In the genomic region with DNA sequence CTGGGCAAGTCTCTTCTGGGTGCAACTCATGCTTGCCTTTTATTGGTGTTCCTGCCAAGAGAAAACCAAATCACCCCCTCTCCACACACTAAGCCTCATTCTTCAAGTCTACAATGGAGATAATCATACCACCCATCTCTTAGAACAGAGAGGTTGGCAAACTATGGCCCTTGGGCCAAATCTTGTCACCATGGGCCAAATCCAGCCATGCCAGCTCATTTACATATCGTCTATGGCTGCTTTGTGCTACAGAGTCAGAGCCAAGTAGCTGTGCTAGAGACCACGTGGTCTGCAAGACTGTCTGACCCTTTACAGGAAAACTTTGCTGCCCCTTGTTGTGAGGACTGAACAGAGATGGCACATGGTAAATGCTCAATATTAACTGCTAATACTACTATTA, we compare ENCODE assay signal across 13 cellular contexts.
A peak's percentile ranks its signal among the peaks of the same experiment; 100 is the strongest.
DNase-seq lines count a peak whose midpoint lies in the region; ATAC-seq and TF ChIP-seq lines count a peak whose summit lies in the region.
"Had no signal": no experiment of that assay in that cellular context is flagged by ENCODE, and none has a peak within 500 bp of the region (broad histone marks: within the 10 kb centered on the region; RNA-seq: fewer than 3 reads in every experiment).

No MANE protein-coding gene starts in this region.

- no peaks in the 10 kb centered on the region for H3K27me3 Mint-ChIP-seq in glutamatergic neuron (ENCODE audit: unreplicated experiment)

- H3K27ac Mint-ChIP-seq in glutamatergic neuron (ENCODE audit: unreplicated experiment), result peak overlapping the region; percentile 46

- no peaks in the 10 kb centered on the region for H3K9me3 Mint-ChIP-seq in glutamatergic neuron (ENCODE audit: unreplicated experiment)

- no peak for ATAC-seq in esophagus mucosa

- H3K27ac ChIP-seq in caudate nucleus (ENCODE audit: low read depth, low read length) (peak overlapping the region; percentile 72), right atrium auricular region (no peak overlapping the region)
- H3K27ac ChIP-seq: BLaER1 had no signal

- peaks cover 9% of the 10 kb centered on the region for H3K36me3 Mint-ChIP-seq in glutamatergic neuron (ENCODE audit: unreplicated experiment)

- peaks cover 12% of the 10 kb centered on the region for H3K4me1 Mint-ChIP-seq in glutamatergic neuron (ENCODE audit: low read depth, unreplicated experiment)

- DNase-seq in caudate nucleus (lab: John Stamatoyannopoulos, UW) (peak in 59 of 61 donors; percentile 6 to 95 (median 79)), glutamatergic neuron (no peak), nucleus accumbens (lab: John Stamatoyannopoulos, UW) (peak in 53 of 56 donors; percentile 15 to 93 (median 77)), HT-29 (ENCODE audit: low spot score) (no peak), right atrium auricular region (ENCODE audit: low spot score) (no peak)
- no peak for DNase-seq in stimulated activated naive CD4-positive, alpha-beta T cell (lab: John Stamatoyannopoulos, UW)
- DNase-seq: DMS 273 treated with DMSO at 0.1 percent for 48 hours, Kasumi-1, NCI-H1930, NCI-H2171, Right ventricle myocardium superior had no signal

- H3K9me3 ChIP-seq in right atrium auricular region, result no peaks in the 10 kb centered on the region

- peaks cover 0 to 7% of the 10 kb centered on the region in 2 donors for H3K4me1 ChIP-seq in right atrium auricular region

- H3K27me3 ChIP-seq in right atrium auricular region, result no peaks in the 10 kb centered on the region
- H3K27me3 ChIP-seq: BLaER1 had no signal

- no peak overlapping the region for H3K4me3 Mint-ChIP-seq in glutamatergic neuron (ENCODE audit: unreplicated experiment)

- TF ChIP-seq CTCF in glutamatergic neuron (IDR thresholded peaks at IDR 0.05; ENCODE audit: partially characterized antibody, unreplicated experiment) (no peak), right atrium auricular region (IDR thresholded peaks at IDR 0.05) (no peak)

- H3K4me3 ChIP-seq in right atrium auricular region, result no peak overlapping the region
- H3K4me3 ChIP-seq: BLaER1 had no signal

- no peaks in the 10 kb centered on the region for H3K36me3 ChIP-seq in right atrium auricular region
- H3K36me3 ChIP-seq: BLaER1 had no signal

Comparison
In these comparisons a context has a peak if more than half of its experiments do, and no peak if none do; other contexts are left out.
1. DNase-seq: peak in caudate nucleus (59 of 61) and nucleus accumbens (53 of 56); none in glutamatergic neuron (single experiment), HT-29 (single experiment), stimulated activated naive CD4-positive, alpha-beta T cell (0 of 6) and right atrium auricular region (single experiment).